In genomic region chr17:63929860-63930766, GRCh38 we compare ENCODE assay signal across 10 cellular contexts. TPM values are rescaled to one million over a fixed set of nuclear protein-coding genes. Genes with fewer than 3 reads are reported as not detected.
DNase-seq lines count a peak whose midpoint lies in the region; ATAC-seq and TF ChIP-seq lines count a peak whose summit lies in the region.
"Had no signal": no experiment of that assay in that cellular context is flagged by ENCODE, and none has a peak within 500 bp of the region (broad histone marks: within the 10 kb centered on the region; RNA-seq: fewer than 3 reads in every experiment).

No MANE protein-coding gene starts in this region.

- peak overlapping the region; percentile 100 for H3K4me3 Mint-ChIP-seq in memory B cell

- peak overlapping the region; percentile 91 for H3K27ac Mint-ChIP-seq in memory B cell

- DNase-seq in 8988T = peak; percentile 6
- DNase-seq in GM20000 (ENCODE audit: low spot score) = peak; percentile 1
- peak; percentile 47 for DNase-seq in cerebellar cortex (ENCODE audit: low spot score)
- no peak for DNase-seq in memory B cell (ENCODE audit: low spot score in 2 of 2)
- DNase-seq in ureter (ENCODE audit: low spot score) = no peak
- no peak for DNase-seq in head of caudate nucleus
- DNase-seq in GDM1 (lab: John Stamatoyannopoulos, UW) = no peak
- DNase-seq: activated T-cell treated with anti-CD3 and anti-CD28 coated beads, Interleukin-2, amount 50 U/mL, for 1 hour; NCI-H2171 had no signal

- intact Hi-C loops in head of caudate nucleus (cut with DNase I) = no loop called here

- no peaks in the 10 kb centered on the region for H3K27me3 Mint-ChIP-seq in memory B cell

- ATAC-seq in memory B cell (ENCODE audit: low read depth) = no peak
- no peak for ATAC-seq in GM19397 (IDR thresholded peaks at IDR 0.05; ENCODE audit: unreplicated experiment)

- H3K36me3 Mint-ChIP-seq in memory B cell = peaks cover 31% of the 10 kb centered on the region

- TF ChIP-seq CTCF in GM20000 (IDR thresholded peaks at IDR 0.05; ENCODE audit: extremely low read depth, missing control alignments) = no peak

- no peaks in the 10 kb centered on the region for H3K9me3 Mint-ChIP-seq in memory B cell

- H3K4me1 Mint-ChIP-seq in memory B cell = peaks cover 48% of the 10 kb centered on the region

RNA-seq across cellular contexts. Expression of gene CD79B, which starts 2.0 kb away (rescaled TPM):
- 12.5 TPM for total RNA-seq in ureter

RNA-seq across cellular contexts. Expression of gene GH1, which starts 11.5 kb away (rescaled TPM):
- total RNA-seq in ureter = not detected

RNA-seq across cellular contexts. Expression of gene CSHL1, which starts 19.1 kb away (rescaled TPM):
- total RNA-seq in ureter = not detected

RNA-seq across cellular contexts. Expression of gene CSH1, which starts 33.7 kb away (rescaled TPM):
- not detected for total RNA-seq in ureter

RNA-seq across cellular contexts. Expression of gene SCN4A, which starts 42.6 kb away (rescaled TPM):
- 2.2 TPM for total RNA-seq in ureter

Comparison
In these comparisons a context has a peak if more than half of its experiments do, and no peak if none do; other contexts are left out.
1. DNase-seq: peak in 8988T (single experiment), GM20000 (single experiment) and cerebellar cortex (single experiment); none in memory B cell (0 of 2), ureter (single experiment), head of caudate nucleus (0 of 42) and GDM1 (single experiment).